Comparison of ENCODE assay signal across 1 cellular context in the genomic region with DNA sequence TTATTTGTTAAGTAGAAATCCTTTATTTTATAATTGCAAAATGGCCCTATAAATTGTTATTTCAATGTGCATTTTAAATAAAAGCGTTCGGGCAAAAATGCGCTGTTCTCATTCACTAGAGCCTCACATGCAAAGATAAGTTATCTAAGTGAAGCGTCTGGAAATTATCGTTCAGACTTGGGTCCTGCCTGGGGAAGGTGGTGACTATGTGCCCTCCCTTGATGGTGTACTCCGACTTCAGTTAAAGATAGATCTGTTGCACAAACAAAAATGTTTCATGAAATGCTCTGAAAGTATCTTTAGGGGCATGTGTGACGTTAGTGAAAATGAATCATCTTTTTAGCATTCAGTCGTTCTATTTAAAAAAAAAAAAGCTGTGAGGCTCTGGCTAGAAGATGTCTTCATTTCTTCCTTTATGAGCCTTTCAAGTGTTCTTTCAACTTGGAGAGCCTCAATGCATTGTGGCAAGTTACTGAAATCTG.
TF ChIP-seq lines count a peak whose summit lies in the region.

No MANE protein-coding gene starts in this region.

TF ChIP-seq in K562, 482 proteins besides CTCF, POLR2A, EP300 and RAD21 (continued from another document and continues in another):
- TF ChIP-seq BCOR (IDR thresholded peaks at IDR 0.05) (no peak), FOSL1 (tag; conservative IDR thresholded peaks at IDR 0.05) (peak; percentile 83), ZNF445 (CRISPR knock-in tag; IDR thresholded peaks at IDR 0.05; ENCODE audit: low read depth) (no peak), GATAD2B (IDR thresholded peaks at IDR 0.05; ENCODE audit: borderline replicate concordance) (peak; percentile 47), OTX1 (CRISPR knock-in tag; IDR thresholded peaks at IDR 0.05) (no peak), CTBP1 (IDR thresholded peaks at IDR 0.05; ENCODE audit: borderline replicate concordance) (no peak), ARID1B (IDR thresholded peaks at IDR 0.05) (peak; percentile 93), CREB1 (IDR thresholded peaks at IDR 0.05) (no peak), CREB1 (CRISPR knock-in tag; IDR thresholded peaks at IDR 0.05) (no peak), CXXC5 (CRISPR knock-in tag; IDR thresholded peaks at IDR 0.05) (peak; percentile 69), ZFX (CRISPR knock-in tag; IDR thresholded peaks at IDR 0.05) (no peak), POLR2H (tag; IDR thresholded peaks at IDR 0.05; ENCODE audit: low read depth) (0 out of 2 replicates have a peak, but pooled peaks have one; percentile 25), ZNF384 (IDR thresholded peaks at IDR 0.05; ENCODE audit: low read depth, low read length) (peak; percentile 90), CBX2 (IDR thresholded peaks at IDR 0.05; ENCODE audit: insufficient read depth, low read length, poor library complexity, severe bottlenecking) (no peak), TRIM24 (IDR thresholded peaks at IDR 0.05) (no peak), NCOA1 (IDR thresholded peaks at IDR 0.05; ENCODE audit: low read depth) (no peak), RNF2 (IDR thresholded peaks at IDR 0.05) (peak; percentile 39; the same call in 1 of the 2 replicates), ZNF253 (CRISPR knock-in tag; conservative IDR thresholded peaks at IDR 0.05) (no peak), ZNF444 (CRISPR knock-in tag; IDR thresholded peaks at IDR 0.05) (no peak), DPF2 (IDR thresholded peaks at IDR 0.05) (peak; percentile 94), TEAD1 (CRISPR knock-in tag; IDR thresholded peaks at IDR 0.05) (no peak), TEAD4 (IDR thresholded peaks at IDR 0.05; ENCODE audit: low read length) (peak; percentile 94), TEAD4 (CRISPR knock-in tag; IDR thresholded peaks at IDR 0.05; ENCODE audit: borderline replicate concordance) (no peak)
- TF ChIP-seq, protein P1, sequence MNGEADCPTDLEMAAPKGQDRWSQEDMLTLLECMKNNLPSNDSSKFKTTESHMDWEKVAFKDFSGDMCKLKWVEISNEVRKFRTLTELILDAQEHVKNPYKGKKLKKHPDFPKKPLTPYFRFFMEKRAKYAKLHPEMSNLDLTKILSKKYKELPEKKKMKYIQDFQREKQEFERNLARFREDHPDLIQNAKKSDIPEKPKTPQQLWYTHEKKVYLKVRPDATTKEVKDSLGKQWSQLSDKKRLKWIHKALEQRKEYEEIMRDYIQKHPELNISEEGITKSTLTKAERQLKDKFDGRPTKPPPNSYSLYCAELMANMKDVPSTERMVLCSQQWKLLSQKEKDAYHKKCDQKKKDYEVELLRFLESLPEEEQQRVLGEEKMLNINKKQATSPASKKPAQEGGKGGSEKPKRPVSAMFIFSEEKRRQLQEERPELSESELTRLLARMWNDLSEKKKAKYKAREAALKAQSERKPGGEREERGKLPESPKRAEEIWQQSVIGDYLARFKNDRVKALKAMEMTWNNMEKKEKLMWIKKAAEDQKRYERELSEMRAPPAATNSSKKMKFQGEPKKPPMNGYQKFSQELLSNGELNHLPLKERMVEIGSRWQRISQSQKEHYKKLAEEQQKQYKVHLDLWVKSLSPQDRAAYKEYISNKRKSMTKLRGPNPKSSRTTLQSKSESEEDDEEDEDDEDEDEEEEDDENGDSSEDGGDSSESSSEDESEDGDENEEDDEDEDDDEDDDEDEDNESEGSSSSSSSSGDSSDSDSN (IDR thresholded peaks at IDR 0.05; ENCODE audit: borderline replicate concordance in 1 of 2, low read depth in 2 of 2, low read length in 2 of 2) = 0 out of 4 replicates have a peak, but pooled peaks of 1 of the 2 experiments have one; percentile 52
- TF ChIP-seq, protein P2, sequence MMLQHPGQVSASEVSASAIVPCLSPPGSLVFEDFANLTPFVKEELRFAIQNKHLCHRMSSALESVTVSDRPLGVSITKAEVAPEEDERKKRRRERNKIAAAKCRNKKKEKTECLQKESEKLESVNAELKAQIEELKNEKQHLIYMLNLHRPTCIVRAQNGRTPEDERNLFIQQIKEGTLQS (IDR thresholded peaks at IDR 0.05) = peak; percentile 73
- TF ChIP-seq, protein P2 (CRISPR knock-in tag; conservative IDR thresholded peaks at IDR 0.05) = no peak
- TF ChIP-seq, protein P3, sequence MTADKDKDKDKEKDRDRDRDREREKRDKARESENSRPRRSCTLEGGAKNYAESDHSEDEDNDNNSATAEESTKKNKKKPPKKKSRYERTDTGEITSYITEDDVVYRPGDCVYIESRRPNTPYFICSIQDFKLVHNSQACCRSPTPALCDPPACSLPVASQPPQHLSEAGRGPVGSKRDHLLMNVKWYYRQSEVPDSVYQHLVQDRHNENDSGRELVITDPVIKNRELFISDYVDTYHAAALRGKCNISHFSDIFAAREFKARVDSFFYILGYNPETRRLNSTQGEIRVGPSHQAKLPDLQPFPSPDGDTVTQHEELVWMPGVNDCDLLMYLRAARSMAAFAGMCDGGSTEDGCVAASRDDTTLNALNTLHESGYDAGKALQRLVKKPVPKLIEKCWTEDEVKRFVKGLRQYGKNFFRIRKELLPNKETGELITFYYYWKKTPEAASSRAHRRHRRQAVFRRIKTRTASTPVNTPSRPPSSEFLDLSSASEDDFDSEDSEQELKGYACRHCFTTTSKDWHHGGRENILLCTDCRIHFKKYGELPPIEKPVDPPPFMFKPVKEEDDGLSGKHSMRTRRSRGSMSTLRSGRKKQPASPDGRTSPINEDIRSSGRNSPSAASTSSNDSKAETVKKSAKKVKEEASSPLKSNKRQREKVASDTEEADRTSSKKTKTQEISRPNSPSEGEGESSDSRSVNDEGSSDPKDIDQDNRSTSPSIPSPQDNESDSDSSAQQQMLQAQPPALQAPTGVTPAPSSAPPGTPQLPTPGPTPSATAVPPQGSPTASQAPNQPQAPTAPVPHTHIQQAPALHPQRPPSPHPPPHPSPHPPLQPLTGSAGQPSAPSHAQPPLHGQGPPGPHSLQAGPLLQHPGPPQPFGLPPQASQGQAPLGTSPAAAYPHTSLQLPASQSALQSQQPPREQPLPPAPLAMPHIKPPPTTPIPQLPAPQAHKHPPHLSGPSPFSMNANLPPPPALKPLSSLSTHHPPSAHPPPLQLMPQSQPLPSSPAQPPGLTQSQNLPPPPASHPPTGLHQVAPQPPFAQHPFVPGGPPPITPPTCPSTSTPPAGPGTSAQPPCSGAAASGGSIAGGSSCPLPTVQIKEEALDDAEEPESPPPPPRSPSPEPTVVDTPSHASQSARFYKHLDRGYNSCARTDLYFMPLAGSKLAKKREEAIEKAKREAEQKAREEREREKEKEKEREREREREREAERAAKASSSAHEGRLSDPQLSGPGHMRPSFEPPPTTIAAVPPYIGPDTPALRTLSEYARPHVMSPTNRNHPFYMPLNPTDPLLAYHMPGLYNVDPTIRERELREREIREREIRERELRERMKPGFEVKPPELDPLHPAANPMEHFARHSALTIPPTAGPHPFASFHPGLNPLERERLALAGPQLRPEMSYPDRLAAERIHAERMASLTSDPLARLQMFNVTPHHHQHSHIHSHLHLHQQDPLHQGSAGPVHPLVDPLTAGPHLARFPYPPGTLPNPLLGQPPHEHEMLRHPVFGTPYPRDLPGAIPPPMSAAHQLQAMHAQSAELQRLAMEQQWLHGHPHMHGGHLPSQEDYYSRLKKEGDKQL (CRISPR knock-in tag; IDR thresholded peaks at IDR 0.05; ENCODE audit: borderline replicate concordance) = no peak
- TF ChIP-seq, protein P4, sequence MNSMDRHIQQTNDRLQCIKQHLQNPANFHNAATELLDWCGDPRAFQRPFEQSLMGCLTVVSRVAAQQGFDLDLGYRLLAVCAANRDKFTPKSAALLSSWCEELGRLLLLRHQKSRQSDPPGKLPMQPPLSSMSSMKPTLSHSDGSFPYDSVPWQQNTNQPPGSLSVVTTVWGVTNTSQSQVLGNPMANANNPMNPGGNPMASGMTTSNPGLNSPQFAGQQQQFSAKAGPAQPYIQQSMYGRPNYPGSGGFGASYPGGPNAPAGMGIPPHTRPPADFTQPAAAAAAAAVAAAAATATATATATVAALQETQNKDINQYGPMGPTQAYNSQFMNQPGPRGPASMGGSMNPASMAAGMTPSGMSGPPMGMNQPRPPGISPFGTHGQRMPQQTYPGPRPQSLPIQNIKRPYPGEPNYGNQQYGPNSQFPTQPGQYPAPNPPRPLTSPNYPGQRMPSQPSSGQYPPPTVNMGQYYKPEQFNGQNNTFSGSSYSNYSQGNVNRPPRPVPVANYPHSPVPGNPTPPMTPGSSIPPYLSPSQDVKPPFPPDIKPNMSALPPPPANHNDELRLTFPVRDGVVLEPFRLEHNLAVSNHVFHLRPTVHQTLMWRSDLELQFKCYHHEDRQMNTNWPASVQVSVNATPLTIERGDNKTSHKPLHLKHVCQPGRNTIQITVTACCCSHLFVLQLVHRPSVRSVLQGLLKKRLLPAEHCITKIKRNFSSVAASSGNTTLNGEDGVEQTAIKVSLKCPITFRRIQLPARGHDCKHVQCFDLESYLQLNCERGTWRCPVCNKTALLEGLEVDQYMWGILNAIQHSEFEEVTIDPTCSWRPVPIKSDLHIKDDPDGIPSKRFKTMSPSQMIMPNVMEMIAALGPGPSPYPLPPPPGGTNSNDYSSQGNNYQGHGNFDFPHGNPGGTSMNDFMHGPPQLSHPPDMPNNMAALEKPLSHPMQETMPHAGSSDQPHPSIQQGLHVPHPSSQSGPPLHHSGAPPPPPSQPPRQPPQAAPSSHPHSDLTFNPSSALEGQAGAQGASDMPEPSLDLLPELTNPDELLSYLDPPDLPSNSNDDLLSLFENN (IDR thresholded peaks at IDR 0.05; ENCODE audit: low read depth in 2 of 2, low read length in 2 of 2) = 0 out of 4 replicates have a peak, but pooled peaks of 1 of the 2 experiments have one; percentile 50
- TF ChIP-seq, protein P5, sequence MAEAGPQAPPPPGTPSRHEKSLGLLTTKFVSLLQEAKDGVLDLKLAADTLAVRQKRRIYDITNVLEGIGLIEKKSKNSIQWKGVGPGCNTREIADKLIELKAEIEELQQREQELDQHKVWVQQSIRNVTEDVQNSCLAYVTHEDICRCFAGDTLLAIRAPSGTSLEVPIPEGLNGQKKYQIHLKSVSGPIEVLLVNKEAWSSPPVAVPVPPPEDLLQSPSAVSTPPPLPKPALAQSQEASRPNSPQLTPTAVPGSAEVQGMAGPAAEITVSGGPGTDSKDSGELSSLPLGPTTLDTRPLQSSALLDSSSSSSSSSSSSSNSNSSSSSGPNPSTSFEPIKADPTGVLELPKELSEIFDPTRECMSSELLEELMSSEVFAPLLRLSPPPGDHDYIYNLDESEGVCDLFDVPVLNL (CRISPR knock-in tag; IDR thresholded peaks at IDR 0.05; ENCODE audit: low read depth) = no peak
- TF ChIP-seq, protein P6, sequence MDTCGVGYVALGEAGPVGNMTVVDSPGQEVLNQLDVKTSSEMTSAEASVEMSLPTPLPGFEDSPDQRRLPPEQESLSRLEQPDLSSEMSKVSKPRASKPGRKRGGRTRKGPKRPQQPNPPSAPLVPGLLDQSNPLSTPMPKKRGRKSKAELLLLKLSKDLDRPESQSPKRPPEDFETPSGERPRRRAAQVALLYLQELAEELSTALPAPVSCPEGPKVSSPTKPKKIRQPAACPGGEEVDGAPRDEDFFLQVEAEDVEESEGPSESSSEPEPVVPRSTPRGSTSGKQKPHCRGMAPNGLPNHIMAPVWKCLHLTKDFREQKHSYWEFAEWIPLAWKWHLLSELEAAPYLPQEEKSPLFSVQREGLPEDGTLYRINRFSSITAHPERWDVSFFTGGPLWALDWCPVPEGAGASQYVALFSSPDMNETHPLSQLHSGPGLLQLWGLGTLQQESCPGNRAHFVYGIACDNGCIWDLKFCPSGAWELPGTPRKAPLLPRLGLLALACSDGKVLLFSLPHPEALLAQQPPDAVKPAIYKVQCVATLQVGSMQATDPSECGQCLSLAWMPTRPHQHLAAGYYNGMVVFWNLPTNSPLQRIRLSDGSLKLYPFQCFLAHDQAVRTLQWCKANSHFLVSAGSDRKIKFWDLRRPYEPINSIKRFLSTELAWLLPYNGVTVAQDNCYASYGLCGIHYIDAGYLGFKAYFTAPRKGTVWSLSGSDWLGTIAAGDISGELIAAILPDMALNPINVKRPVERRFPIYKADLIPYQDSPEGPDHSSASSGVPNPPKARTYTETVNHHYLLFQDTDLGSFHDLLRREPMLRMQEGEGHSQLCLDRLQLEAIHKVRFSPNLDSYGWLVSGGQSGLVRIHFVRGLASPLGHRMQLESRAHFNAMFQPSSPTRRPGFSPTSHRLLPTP (IDR thresholded peaks at IDR 0.05; ENCODE audit: borderline replicate concordance, extremely low read depth, insufficient read length) = no peak
- TF ChIP-seq, protein P7, sequence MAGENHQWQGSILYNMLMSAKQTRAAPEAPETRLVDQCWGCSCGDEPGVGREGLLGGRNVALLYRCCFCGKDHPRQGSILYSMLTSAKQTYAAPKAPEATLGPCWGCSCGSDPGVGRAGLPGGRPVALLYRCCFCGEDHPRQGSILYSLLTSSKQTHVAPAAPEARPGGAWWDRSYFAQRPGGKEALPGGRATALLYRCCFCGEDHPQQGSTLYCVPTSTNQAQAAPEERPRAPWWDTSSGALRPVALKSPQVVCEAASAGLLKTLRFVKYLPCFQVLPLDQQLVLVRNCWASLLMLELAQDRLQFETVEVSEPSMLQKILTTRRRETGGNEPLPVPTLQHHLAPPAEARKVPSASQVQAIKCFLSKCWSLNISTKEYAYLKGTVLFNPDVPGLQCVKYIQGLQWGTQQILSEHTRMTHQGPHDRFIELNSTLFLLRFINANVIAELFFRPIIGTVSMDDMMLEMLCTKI (IDR thresholded peaks at IDR 0.05; ENCODE audit: partially characterized antibody) = no peak
- TF ChIP-seq, protein P8, sequence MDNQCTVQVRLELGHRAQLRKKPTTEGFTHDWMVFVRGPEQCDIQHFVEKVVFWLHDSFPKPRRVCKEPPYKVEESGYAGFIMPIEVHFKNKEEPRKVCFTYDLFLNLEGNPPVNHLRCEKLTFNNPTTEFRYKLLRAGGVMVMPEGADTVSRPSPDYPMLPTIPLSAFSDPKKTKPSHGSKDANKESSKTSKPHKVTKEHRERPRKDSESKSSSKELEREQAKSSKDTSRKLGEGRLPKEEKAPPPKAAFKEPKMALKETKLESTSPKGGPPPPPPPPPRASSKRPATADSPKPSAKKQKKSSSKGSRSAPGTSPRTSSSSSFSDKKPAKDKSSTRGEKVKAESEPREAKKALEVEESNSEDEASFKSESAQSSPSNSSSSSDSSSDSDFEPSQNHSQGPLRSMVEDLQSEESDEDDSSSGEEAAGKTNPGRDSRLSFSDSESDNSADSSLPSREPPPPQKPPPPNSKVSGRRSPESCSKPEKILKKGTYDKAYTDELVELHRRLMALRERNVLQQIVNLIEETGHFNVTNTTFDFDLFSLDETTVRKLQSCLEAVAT (IDR thresholded peaks at IDR 0.05) = no peak
